In genomic region chr12:9695150-9695549, GRCh38 we compare ENCODE assay signal across 8 cellular contexts. TPM values are rescaled to one million over a fixed set of nuclear protein-coding genes. Genes with fewer than 3 reads are reported as not detected.
"Had no signal": no experiment of that assay in that cellular context is flagged by ENCODE, and none has a peak within 500 bp of the region (broad histone marks: within the 10 kb centered on the region; RNA-seq: fewer than 3 reads in every experiment).

No MANE protein-coding gene starts in this region.

RNA-seq across cellular contexts. Expression of gene CLECL1, which starts 37.7 kb away (rescaled TPM):
- total RNA-seq: chondrocyte, hepatocyte, mesenteric fat pad, occipital lobe, renal cortical epithelial cell, sigmoid colon, thyroid gland had no signal
- polyA plus RNA-seq: hepatocyte, neural cell had no signal
